ENCODE assay signal across 2 cellular contexts in the genomic region with DNA sequence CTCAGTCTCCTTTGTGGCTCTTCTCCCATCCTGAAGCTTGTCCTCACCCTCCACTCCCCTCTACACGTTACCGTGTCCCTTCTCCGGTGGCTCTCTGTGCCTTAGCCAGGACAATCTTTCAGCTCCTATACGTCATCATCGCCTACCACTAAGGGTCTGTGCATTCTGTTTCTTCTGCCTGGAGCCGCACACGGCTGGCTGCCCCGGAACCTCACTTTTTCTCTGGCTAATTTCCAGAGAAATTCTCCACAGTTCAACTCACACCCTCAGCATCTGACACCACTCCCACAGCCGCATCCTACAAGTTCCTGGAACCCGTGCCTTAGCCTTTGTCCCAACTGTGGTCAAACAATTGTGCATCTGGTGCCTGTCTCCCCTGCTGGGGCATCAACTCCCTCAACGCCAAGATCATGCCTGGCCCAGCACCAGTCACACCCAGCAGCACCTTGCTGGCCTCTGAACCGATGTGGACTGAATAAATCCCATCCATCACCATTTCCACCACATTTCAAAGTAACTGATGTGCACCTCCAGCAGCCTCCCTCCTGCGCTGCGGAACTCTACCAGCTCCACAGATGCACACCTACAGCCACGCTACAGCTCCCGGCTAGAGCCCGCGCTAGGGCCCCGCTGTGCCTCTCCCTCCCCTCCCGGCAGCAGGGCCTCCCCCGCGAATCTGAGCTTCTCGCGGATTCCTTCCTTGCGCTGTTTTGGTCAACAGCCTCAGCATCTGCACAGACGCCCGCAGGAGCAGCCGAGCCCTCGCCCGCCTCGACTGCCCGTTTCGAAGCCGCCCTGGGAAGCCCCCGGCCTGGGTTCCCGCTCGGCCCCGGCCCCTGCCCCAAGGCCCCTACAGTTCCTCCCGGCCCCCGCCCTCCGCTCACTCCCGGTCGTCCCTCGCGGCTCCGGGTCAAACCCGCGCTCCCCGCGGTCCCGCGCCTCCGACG.
TF ChIP-seq lines count a peak whose summit lies in the region.

No MANE protein-coding gene starts in this region.

TF ChIP-seq in SK-N-SH treated with all-trans-retinoic acid at 6 μM for 48 hours, 23 proteins besides CTCF, POLR2A, EP300 and RAD21 (continued from another document):
- TF ChIP-seq, protein P1, sequence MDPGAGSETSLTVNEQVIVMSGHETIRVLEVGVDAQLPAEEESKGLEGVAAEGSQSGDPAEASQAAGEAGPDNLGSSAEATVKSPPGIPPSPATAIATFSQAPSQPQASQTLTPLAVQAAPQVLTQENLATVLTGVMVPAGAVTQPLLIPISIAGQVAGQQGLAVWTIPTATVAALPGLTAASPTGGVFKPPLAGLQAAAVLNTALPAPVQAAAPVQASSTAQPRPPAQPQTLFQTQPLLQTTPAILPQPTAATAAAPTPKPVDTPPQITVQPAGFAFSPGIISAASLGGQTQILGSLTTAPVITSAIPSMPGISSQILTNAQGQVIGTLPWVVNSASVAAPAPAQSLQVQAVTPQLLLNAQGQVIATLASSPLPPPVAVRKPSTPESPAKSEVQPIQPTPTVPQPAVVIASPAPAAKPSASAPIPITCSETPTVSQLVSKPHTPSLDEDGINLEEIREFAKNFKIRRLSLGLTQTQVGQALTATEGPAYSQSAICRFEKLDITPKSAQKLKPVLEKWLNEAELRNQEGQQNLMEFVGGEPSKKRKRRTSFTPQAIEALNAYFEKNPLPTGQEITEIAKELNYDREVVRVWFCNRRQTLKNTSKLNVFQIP (CRISPR knock-in tag; IDR thresholded peaks at IDR 0.05; ENCODE audit: borderline replicate concordance, low read depth), result no peak
- TF ChIP-seq, protein P2, sequence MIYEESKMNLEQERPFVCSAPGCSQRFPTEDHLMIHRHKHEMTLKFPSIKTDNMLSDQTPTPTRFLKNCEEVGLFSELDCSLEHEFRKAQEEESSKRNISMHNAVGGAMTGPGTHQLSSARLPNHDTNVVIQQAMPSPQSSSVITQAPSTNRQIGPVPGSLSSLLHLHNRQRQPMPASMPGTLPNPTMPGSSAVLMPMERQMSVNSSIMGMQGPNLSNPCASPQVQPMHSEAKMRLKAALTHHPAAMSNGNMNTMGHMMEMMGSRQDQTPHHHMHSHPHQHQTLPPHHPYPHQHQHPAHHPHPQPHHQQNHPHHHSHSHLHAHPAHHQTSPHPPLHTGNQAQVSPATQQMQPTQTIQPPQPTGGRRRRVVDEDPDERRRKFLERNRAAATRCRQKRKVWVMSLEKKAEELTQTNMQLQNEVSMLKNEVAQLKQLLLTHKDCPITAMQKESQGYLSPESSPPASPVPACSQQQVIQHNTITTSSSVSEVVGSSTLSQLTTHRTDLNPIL (CRISPR knock-in tag; IDR thresholded peaks at IDR 0.05; ENCODE audit: low read depth), result no peak
- no peak for TF ChIP-seq TOX (CRISPR knock-in tag; IDR thresholded peaks at IDR 0.05; ENCODE audit: borderline replicate concordance)
- TF ChIP-seq RARB (CRISPR knock-in tag; IDR thresholded peaks at IDR 0.05), result no peak
- TF ChIP-seq, protein P3, sequence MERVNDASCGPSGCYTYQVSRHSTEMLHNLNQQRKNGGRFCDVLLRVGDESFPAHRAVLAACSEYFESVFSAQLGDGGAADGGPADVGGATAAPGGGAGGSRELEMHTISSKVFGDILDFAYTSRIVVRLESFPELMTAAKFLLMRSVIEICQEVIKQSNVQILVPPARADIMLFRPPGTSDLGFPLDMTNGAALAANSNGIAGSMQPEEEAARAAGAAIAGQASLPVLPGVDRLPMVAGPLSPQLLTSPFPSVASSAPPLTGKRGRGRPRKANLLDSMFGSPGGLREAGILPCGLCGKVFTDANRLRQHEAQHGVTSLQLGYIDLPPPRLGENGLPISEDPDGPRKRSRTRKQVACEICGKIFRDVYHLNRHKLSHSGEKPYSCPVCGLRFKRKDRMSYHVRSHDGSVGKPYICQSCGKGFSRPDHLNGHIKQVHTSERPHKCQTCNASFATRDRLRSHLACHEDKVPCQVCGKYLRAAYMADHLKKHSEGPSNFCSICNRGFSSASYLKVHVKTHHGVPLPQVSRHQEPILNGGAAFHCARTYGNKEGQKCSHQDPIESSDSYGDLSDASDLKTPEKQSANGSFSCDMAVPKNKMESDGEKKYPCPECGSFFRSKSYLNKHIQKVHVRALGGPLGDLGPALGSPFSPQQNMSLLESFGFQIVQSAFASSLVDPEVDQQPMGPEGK (CRISPR knock-in tag; IDR thresholded peaks at IDR 0.05; ENCODE audit: borderline replicate concordance), result no peak
- TF ChIP-seq ISL1 (CRISPR knock-in tag; IDR thresholded peaks at IDR 0.05), result no peak
- no peak for TF ChIP-seq ZNF565 (CRISPR knock-in tag; conservative IDR thresholded peaks at IDR 0.05; ENCODE audit: low read depth)

TF ChIP-seq in K562, 482 proteins besides CTCF, POLR2A, EP300 and RAD21 (continued from another document):
- peak; percentile 72 for TF ChIP-seq ARID4B (CRISPR knock-in tag; IDR thresholded peaks at IDR 0.05)
- peak in 1 of 2 experiments; percentile 83 for TF ChIP-seq E2F6 (IDR thresholded peaks at IDR 0.05; ENCODE audit: borderline replicate concordance in 1 of 2, extremely low read depth in 1 of 2, insufficient read depth in 1 of 2, insufficient read length in 1 of 2, low read depth in 1 of 2, low read length in 1 of 2, poor library complexity in 1 of 2, severe bottlenecking in 1 of 2)
- no peak for TF ChIP-seq HNRNPUL1 (IDR thresholded peaks at IDR 0.05; ENCODE audit: low read length)
- TF ChIP-seq, protein P4, sequence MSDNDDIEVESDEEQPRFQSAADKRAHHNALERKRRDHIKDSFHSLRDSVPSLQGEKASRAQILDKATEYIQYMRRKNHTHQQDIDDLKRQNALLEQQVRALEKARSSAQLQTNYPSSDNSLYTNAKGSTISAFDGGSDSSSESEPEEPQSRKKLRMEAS (CRISPR knock-in tag; IDR thresholded peaks at IDR 0.05), result peak; percentile 34; the same call in 1 of the 2 replicates
- 0 out of 4 replicates have a peak, but pooled peaks of 1 of the 2 experiments have one; percentile 40 for TF ChIP-seq TEAD1 (CRISPR knock-in tag; IDR thresholded peaks at IDR 0.05)
TF ChIP-seq in K562: peak in this region for 8.
